24 cellular contexts compared by ENCODE assay signal in genomic region chr10:29675984-29676383, GRCh38.
"Had no signal": no experiment of that assay in that cellular context is flagged by ENCODE, and none has a peak within 500 bp of the region (broad histone marks: within the 10 kb centered on the region; RNA-seq: fewer than 3 reads in every experiment).

No MANE protein-coding gene starts in this region.

- H3K9me3 ChIP-seq: gastrocnemius medialis, pancreas, thyroid gland, vagina had no signal

- H3K27ac Mint-ChIP-seq: memory B cell; nephron progenitor cell; stimulated activated effector memory CD8-positive, alpha-beta T cell treated with anti-CD3 and anti-CD28 coated beads, Interleukin-12 subunit alpha, Interleukin-12 subunit beta, amount 100 ng/mL, for 72 hours had no signal

- H3K27ac ChIP-seq: coronary artery, epithelial cell of prostate, pancreas, stomach, thyroid gland, vagina had no signal

- H3K4me3 Mint-ChIP-seq: effector memory CD8-positive, alpha-beta T cell; memory B cell; nephron progenitor cell; stimulated activated effector memory CD8-positive, alpha-beta T cell treated with anti-CD3 and anti-CD28 coated beads, Interleukin-12 subunit alpha, Interleukin-12 subunit beta, amount 100 ng/mL, for 72 hours had no signal

- H3K36me3 Mint-ChIP-seq: stimulated activated effector memory CD8-positive, alpha-beta T cell treated with anti-CD3 and anti-CD28 coated beads, Interleukin-12 subunit alpha, Interleukin-12 subunit beta, amount 100 ng/mL, for 72 hours had no signal

- FAIRE-seq: keratinocyte, pancreas had no signal

- ATAC-seq: effector memory CD8-positive, alpha-beta T cell; esophagus mucosa; left ventricle myocardium superior; pancreas; sciatic nerve; stimulated activated effector memory CD8-positive, alpha-beta T cell treated with anti-CD3 and anti-CD28 coated beads, Interleukin-12 subunit alpha, Interleukin-12 subunit beta, amount 100 ng/mL, for 72 hours had no signal

- DNase-seq: dermis blood vessel endothelial cell; effector memory CD8-positive, alpha-beta T cell; foreskin fibroblast; gastrocnemius medialis; head of caudate nucleus; left ventricle myocardium superior; nephron progenitor cell; occipital lobe; pancreas; stimulated activated CD4-positive, alpha-beta T cell treated with anti-CD3 and anti-CD28 coated beads, Interleukin-2, amount 100 ng/mL, for 24 hours; stimulated activated CD4-positive, alpha-beta T cell treated with anti-CD3 and anti-CD28 coated beads, Interleukin-4, amount 100 ng/mL, for 24 hours; stimulated activated naive CD4-positive, alpha-beta T cell treated with Interleukin-2 at 50 U/mL for 16 hours; stomach; thyroid gland; trophoblast cell had no signal

- H3K4me1 ChIP-seq: pancreas had no signal

- H3K36me3 ChIP-seq: pancreas, thyroid gland had no signal

- H3K27me3 Mint-ChIP-seq: effector memory CD8-positive, alpha-beta T cell; memory B cell had no signal

- H3K27me3 ChIP-seq: gastrocnemius medialis, pancreas, stomach, thyroid gland, vagina had no signal

- H3K4me3 ChIP-seq: coronary artery, gastrocnemius medialis, lung, pancreas, stomach, thyroid gland, vagina had no signal
